ENCODE assay signal across 14 cellular contexts in genomic region chr6:160036790-160037206, GRCh38.
DNase-seq lines count a peak whose midpoint lies in the region; ATAC-seq and TF ChIP-seq lines count a peak whose summit lies in the region.
"Had no signal": no experiment of that assay in that cellular context is flagged by ENCODE, and none has a peak within 500 bp of the region (broad histone marks: within the 10 kb centered on the region; RNA-seq: fewer than 3 reads in every experiment).

No MANE protein-coding gene starts in this region.

- no peaks in the 10 kb centered on the region for H3K27me3 ChIP-seq in skeletal muscle satellite cell (ENCODE audit: control insufficient read depth, insufficient read depth, low read length)
- H3K27me3 ChIP-seq: SJCRH30 had no signal

- peaks cover 67% of the 10 kb centered on the region for H3K36me3 ChIP-seq in skeletal muscle satellite cell (ENCODE audit: insufficient read depth, low read length)

- no peak for ATAC-seq in HG03571 (IDR thresholded peaks at IDR 0.05; ENCODE audit: unreplicated experiment)

- DNase-seq in GM04504 (ENCODE audit: low read depth), result peak; percentile 74
- DNase-seq in amniotic stem cell (lab: John Stamatoyannopoulos, UW), result peak; percentile 75
- DNase-seq in foreskin fibroblast, result peak; percentile 85 to 93
- DNase-seq in NCI-H2171 (lab: John Stamatoyannopoulos, UW), result no peak
- DNase-seq in NCI-H1105 (lab: John Stamatoyannopoulos, UW), result no peak
- DNase-seq in islet precursor cell, result no peak
- DNase-seq: activated CD4-positive, alpha-beta memory T cell treated with anti-CD3 and anti-CD28 coated beads, Interleukin-2, amount 10 ng/mL, durations not matched to agents 7 days and 5 days; central memory CD4-positive, alpha-beta T cell; GOT3; NCI-H2081 treated with DMSO at 0.1 percent for 48 hours; occipital lobe; SJCRH30 had no signal

- peak overlapping the region; percentile 65 for H3K4me2 ChIP-seq in skeletal muscle satellite cell (ENCODE audit: low read length)

- no peaks in the 10 kb centered on the region for H3K9me3 ChIP-seq in skeletal muscle satellite cell (replicated peaks; ENCODE audit: low read length)
- H3K9me3 ChIP-seq: SJCRH30 had no signal

- peak overlapping the region; percentile 61 for H3K9ac ChIP-seq in skeletal muscle satellite cell (ENCODE audit: low read depth, low read length)

- peaks cover 50% of the 10 kb centered on the region for H3K4me1 ChIP-seq in skeletal muscle satellite cell (ENCODE audit: control insufficient read depth, insufficient read depth, low read length)
- H3K4me1 ChIP-seq: SJCRH30 had no signal

- no peak overlapping the region for H3K4me3 ChIP-seq in foreskin fibroblast (ENCODE audit: low read depth in 1 of 2, low read length in 2 of 2)
- peak overlapping the region; percentile 24 for H3K4me3 ChIP-seq in skeletal muscle satellite cell (ENCODE audit: low read length)
- H3K4me3 ChIP-seq: SJCRH30 had no signal

- no peak for TF ChIP-seq CTCF in foreskin fibroblast (IDR thresholded peaks at IDR 0.05; ENCODE audit: low read depth, low read length)

Comparison
In these comparisons a context has a peak if more than half of its experiments do, and no peak if none do; other contexts are left out.
1. DNase-seq: peak in GM04504 (single experiment), amniotic stem cell (single experiment) and foreskin fibroblast (2 of 2); none in NCI-H2171 (single experiment), NCI-H1105 (single experiment) and islet precursor cell (single experiment).